ENCODE assay signal across 25 cellular contexts in genomic region chr6:25086500-25087091, GRCh38.
DNase-seq lines count a peak whose midpoint lies in the region; ATAC-seq and TF ChIP-seq lines count a peak whose summit lies in the region.
"Had no signal": no experiment of that assay in that cellular context is flagged by ENCODE, and none has a peak within 500 bp of the region (broad histone marks: within the 10 kb centered on the region; RNA-seq: fewer than 3 reads in every experiment).

No MANE protein-coding gene starts in this region.

- H3K27ac ChIP-seq in heart right ventricle: peak overlapping the region in 9 of 10 donors; percentile 59 to 77 (median 66)
- no peak overlapping the region for H3K27ac ChIP-seq in GM23338 (ENCODE audit: low read depth)
- H3K27ac ChIP-seq in esophagus squamous epithelium: peak overlapping the region in 3 of 4 donors; percentile 12 to 49 (median 42)
- H3K27ac ChIP-seq in spleen: peak overlapping the region; percentile 47 to 79 (median 61)
- H3K27ac ChIP-seq: neutrophil, prostate gland had no signal

- H3K9me3 ChIP-seq in heart right ventricle (no peaks in the 10 kb centered on the region), esophagus squamous epithelium (no peaks in the 10 kb centered on the region), spleen (no peaks in the 10 kb centered on the region)
- H3K9me3 ChIP-seq: adrenal gland, neutrophil, prostate gland had no signal

- DNase-seq in heart right ventricle (no peak), Right ventricle myocardium inferior (ENCODE audit: missing footprints) (no peak), GM23338 (ENCODE audit: low spot score) (peak; percentile 14), esophagus squamous epithelium (lab: John Stamatoyannopoulos, UW) (no peak), spleen (no peak), NCI-H524 treated with DMSO at 0.1 percent for 48 hours (lab: John Stamatoyannopoulos, UW) (no peak), COR-L47 (lab: John Stamatoyannopoulos, UW) (no peak)
- DNase-seq: activated CD4-positive, alpha-beta T cell treated with anti-CD3 and anti-CD28 coated beads, Interleukin-2, amount 50 U/mL, for 1 hour; activated effector memory CD4-positive, alpha-beta T cell treated with Interleukin-2 at 50 U/mL for 16 hours; adrenal gland; DMS 273 treated with DMSO at 0.1 percent for 48 hours; effector CD8-positive, alpha-beta T cell; hypothalamus; NCI-H1105; NCI-H2029; NCI-H2227 treated with DMSO at 0.1 percent for 48 hours; NCI-H774; small intestine; T1000 had no signal

- H3K9me3 Mint-ChIP-seq in GM23338: no peaks in the 10 kb centered on the region
- H3K9me3 Mint-ChIP-seq: CD14-positive monocyte; stimulated activated effector memory CD8-positive, alpha-beta T cell treated with anti-CD3 and anti-CD28 coated beads, Interleukin-12 subunit alpha, Interleukin-12 subunit beta, amount 100 ng/mL, for 72 hours had no signal

- intact Hi-C loops in heart right ventricle (cut with DNase I): loop anchor here in 5 of 10 donors (2.0 to 10.0 kb wide), 5 partner anchors 36 to 136 kb away; no protein-coding TSS in a partner anchor
- intact Hi-C loops in Right ventricle myocardium inferior (cut with DNase I): loop anchor here (1.0 to 5.0 kb wide), 2 partner anchors 51 to 93 kb away; no protein-coding TSS in a partner anchor
- intact Hi-C loops in esophagus squamous epithelium (cut with DNase I): no loop called here
- intact Hi-C loops in spleen (cut with DNase I; ENCODE audit: low total_unique reads): no loop called here

- H3K27me3 Mint-ChIP-seq in GM23338 (ENCODE audit: insufficient read depth, low read depth, poor library complexity): peaks cover 4% of the 10 kb centered on the region

- no peak overlapping the region for H3K27ac Mint-ChIP-seq in GM23338
- H3K27ac Mint-ChIP-seq: CD14-positive monocyte; stimulated activated effector memory CD8-positive, alpha-beta T cell treated with anti-CD3 and anti-CD28 coated beads, Interleukin-12 subunit alpha, Interleukin-12 subunit beta, amount 100 ng/mL, for 72 hours had no signal

- H3F3A ChIP-seq in GM23338 (replicated peaks; ENCODE audit: low read depth): no peaks in the 10 kb centered on the region

- WGBS in heart right ventricle, 2 donors: 80 to 88% methylated on average over 9 of the region's 9 CpGs
- 80 to 91% methylated on average over 7 to 8 of the region's 9 CpGs for WGBS in esophagus squamous epithelium, 2 donors
- 76 to 91% (median 81%) methylated on average over 9 of the region's 9 CpGs for WGBS in spleen, 5 donors

- no peaks in the 10 kb centered on the region for H3K79me2 ChIP-seq in GM23338 (replicated peaks; ENCODE audit: insufficient read depth)

- H3K27me3 ChIP-seq in heart right ventricle (no peaks in the 10 kb centered on the region), GM23338 (ENCODE audit: insufficient read depth) (no peaks in the 10 kb centered on the region), esophagus squamous epithelium (no peaks in the 10 kb centered on the region), spleen (replicated peaks in 1 of 7) (no peaks in the 10 kb centered on the region)
- H3K27me3 ChIP-seq: adrenal gland, neutrophil had no signal

- H3K4me1 ChIP-seq in heart right ventricle (peaks cover 0 to 65% (median 36%) of the 10 kb centered on the region in 9 donors), GM23338 (ENCODE audit: insufficient read depth) (peaks cover 15% of the 10 kb centered on the region), esophagus squamous epithelium (peaks cover 0 to 18% (median 7%) of the 10 kb centered on the region in 3 donors), spleen (peaks cover 9 to 58% (median 34%) of the 10 kb centered on the region in 6 donors)
- H3K4me1 ChIP-seq: adrenal gland, prostate gland had no signal

- H3K36me3 Mint-ChIP-seq in GM23338 (ENCODE audit: low read depth): no peaks in the 10 kb centered on the region
- H3K36me3 Mint-ChIP-seq: stimulated activated effector memory CD8-positive, alpha-beta T cell treated with anti-CD3 and anti-CD28 coated beads, Interleukin-12 subunit alpha, Interleukin-12 subunit beta, amount 100 ng/mL, for 72 hours had no signal

- ATAC-seq in heart right ventricle (peak in 1 of 8 donors; percentile 44), Right ventricle myocardium inferior (no peak), GM23338 (no peak), GM21786 (IDR thresholded peaks at IDR 0.05; ENCODE audit: unreplicated experiment) (no peak)
- ATAC-seq: esophagus mucosa; stimulated activated effector memory CD8-positive, alpha-beta T cell treated with anti-CD3 and anti-CD28 coated beads, Interleukin-12 subunit alpha, Interleukin-12 subunit beta, amount 100 ng/mL, for 72 hours had no signal

- no peak overlapping the region for H3K4me3 ChIP-seq in heart right ventricle
- H3K4me3 ChIP-seq in GM23338: no peak overlapping the region
- H3K4me3 ChIP-seq in esophagus squamous epithelium: no peak overlapping the region
- no peak overlapping the region for H3K4me3 ChIP-seq in spleen
- H3K4me3 ChIP-seq: adrenal gland, prostate gland had no signal

- no peaks in the 10 kb centered on the region for H3K9me2 ChIP-seq in GM23338 (ENCODE audit: insufficient read depth)

- H3K36me3 ChIP-seq in heart right ventricle (peaks cover 0 to 95% (median 10%) of the 10 kb centered on the region in 9 donors), GM23338 (ENCODE audit: insufficient read depth) (no peaks in the 10 kb centered on the region), esophagus squamous epithelium (peaks cover 0 to 21% (median 0%) of the 10 kb centered on the region in 3 donors), spleen (peaks cover 0 to 93% (median 22%) of the 10 kb centered on the region in 6 donors)
- H3K36me3 ChIP-seq: prostate gland had no signal

- no peaks in the 10 kb centered on the region for H4K20me1 ChIP-seq in GM23338 (replicated peaks; ENCODE audit: insufficient read depth)

- TF ChIP-seq CTCF in heart right ventricle (IDR thresholded peaks at IDR 0.05) (no peak), GM23338 (conservative IDR thresholded peaks at IDR 0.05; ENCODE audit: low read depth in 2 of 2) (0 out of 4 replicates have a peak, but pooled peaks of 1 of the 2 experiments have one; percentile 2), esophagus squamous epithelium (IDR thresholded peaks at IDR 0.05) (no peak), spleen (IDR thresholded peaks at IDR 0.05 in 8 of 11, conservative IDR thresholded peaks at IDR 0.05 in 3 of 11) (no peak)

- peak overlapping the region; percentile 77 for H2AFZ ChIP-seq in GM23338

- H3K4me3 Mint-ChIP-seq in GM23338: no peak overlapping the region
- H3K4me3 Mint-ChIP-seq: CD14-positive monocyte; stimulated activated effector memory CD8-positive, alpha-beta T cell treated with anti-CD3 and anti-CD28 coated beads, Interleukin-12 subunit alpha, Interleukin-12 subunit beta, amount 100 ng/mL, for 72 hours had no signal

- H3K4me1 Mint-ChIP-seq in GM23338: peaks cover 12% of the 10 kb centered on the region

- no peak overlapping the region for H3K4me2 ChIP-seq in GM23338

- no peak for TF ChIP-seq POLR2A in esophagus squamous epithelium (IDR thresholded peaks at IDR 0.05)
- no peak for TF ChIP-seq POLR2A in spleen (IDR thresholded peaks at IDR 0.05)

TF ChIP-seq in GM23338, 12 proteins besides CTCF, POLR2A, EP300 and RAD21:
- TF ChIP-seq EZH2phosphoT487 (IDR thresholded peaks at IDR 0.05; ENCODE audit: unreplicated experiment): no peak
- TF ChIP-seq ZNF114 (CRISPR knock-in tag; IDR thresholded peaks at IDR 0.05): no peak
- TF ChIP-seq NANOG (IDR thresholded peaks at IDR 0.05; ENCODE audit: borderline replicate concordance): no peak
- TF ChIP-seq CREB1 (CRISPR knock-in tag; IDR thresholded peaks at IDR 0.05; ENCODE audit: low read depth): no peak
TF ChIP-seq in GM23338: peak in this region for 0.
